ENCODE assay signal across 8 cellular contexts in genomic region chr2:113248997-113249770, GRCh38. TPM values are rescaled to one million over a fixed set of nuclear protein-coding genes. Genes with fewer than 3 reads are reported as not detected.
DNase-seq lines count a peak whose midpoint lies in the region; ATAC-seq and TF ChIP-seq lines count a peak whose summit lies in the region.

No MANE protein-coding gene starts in this region.

- H3K4me3 ChIP-seq in HFF-Myc (replicated peaks; ENCODE audit: low read depth, low read length): no peak overlapping the region
- H3K4me3 ChIP-seq in kidney epithelial cell (ENCODE audit: low read depth, low read length): no peak overlapping the region

- in situ Hi-C loops in Caki2 (cut with HindIII; ENCODE audit: low pct_unique_long_range_greater_than_20kb, low sequenced_read_pairs): no loop called here

- H3K27me3 ChIP-seq in kidney epithelial cell (ENCODE audit: control insufficient read depth, insufficient read depth, low read length): no peaks in the 10 kb centered on the region

- peak; percentile 63 to 68 for ATAC-seq in activated CD4-positive, CD25-positive, alpha-beta regulatory T cell treated with anti-CD3 and anti-CD28 coated beads, Interleukin-2, amount 50 U/mL, for 24 hours
- no peak for ATAC-seq in GM18858 (IDR thresholded peaks at IDR 0.05; ENCODE audit: unreplicated experiment)

- DNase-seq in Caki2 (ENCODE audit: low read depth) (peak; percentile 60), HFF-Myc (ENCODE audit: extremely low read depth, low read depth) (peak; percentile 44), NCI-H2196 (lab: John Stamatoyannopoulos, UW; ENCODE audit: unreplicated experiment) (peak; percentile 53), kidney epithelial cell (ENCODE audit: low read depth) (no peak)
- peak; percentile 70 for DNase-seq in central memory CD4-positive, alpha-beta T cell
- DNase-seq in stimulated activated CD4-positive, alpha-beta T cell treated with anti-CD3 and anti-CD28 coated beads, Interleukin-2, amount 100 ng/mL, for 4 hours (ENCODE audit: low read depth): peak; percentile 50

- TF ChIP-seq CTCF in HFF-Myc (IDR thresholded peaks at IDR 0.05; ENCODE audit: low read depth, low read length, missing control alignments) (peak; percentile 96), kidney epithelial cell (IDR thresholded peaks at IDR 0.05; ENCODE audit: insufficient read depth, low read length, poor library complexity, severe bottlenecking) (peak; percentile 83)

- H3K36me3 ChIP-seq in kidney epithelial cell (ENCODE audit: control insufficient read depth, insufficient read depth, low read length): peaks cover 8% of the 10 kb centered on the region

RNA-seq across cellular contexts. Expression of gene PAX8, which starts 29.5 kb away (rescaled TPM):
- total RNA-seq in Caki2 (2014; rRNA removed; shearing (Covaris generic); ENCODE audit: low replicate concordance): 50.7 and 89.7 TPM in 2 replicates
- total RNA-seq in kidney epithelial cell: 118 and 142 TPM in 2 replicates
